Comparison of ENCODE assay signal across 23 cellular contexts in genomic region chr9:29866556-29866955, GRCh38.
DNase-seq lines count a peak whose midpoint lies in the region; ATAC-seq, FAIRE-seq and TF ChIP-seq lines count a peak whose summit lies in the region.
"Had no signal": no experiment of that assay in that cellular context is flagged by ENCODE, and none has a peak within 500 bp of the region (broad histone marks: within the 10 kb centered on the region; RNA-seq: fewer than 3 reads in every experiment).

No MANE protein-coding gene starts in this region.

- no peak for FAIRE-seq in RCC 7860 (lab: Jason Lieb, UNC)
- FAIRE-seq: K562, TTC549 had no signal

- no peak overlapping the region for H3K27ac Mint-ChIP-seq in activated naive CD4-positive, alpha-beta T cell treated with anti-CD3 and anti-CD28 coated beads, Interleukin-2, amount 50 U/mL, for 72 hours
- no peak overlapping the region for H3K27ac Mint-ChIP-seq in glutamatergic neuron (ENCODE audit: unreplicated experiment)
- H3K27ac Mint-ChIP-seq: activated CD4-positive, alpha-beta T cell treated with anti-CD3 and anti-CD28 coated beads, Interleukin-2, amount 10 ng/mL, durations not matched to agents 24 days and 14 days had no signal

- H3K4me2 ChIP-seq in PC-3 (ENCODE audit: low read length) = no peak overlapping the region

- 46 to 50% methylated on average over 4 of the region's 4 CpGs for WGBS in aorta, 2 donors

- CTCF ChIA-PET in PC-3 (lab: Charles Lee) = no interaction called here

- intact Hi-C loops in PC-3 (cut with micrococcal nuclease) (no loop called here), aorta (cut with DNase I) (no loop called here)

- BruUV-seq in PC-3 (replicated peaks; lab: Mats Ljungman, UMichigan) = no TSS peak

- H3K9me2 ChIP-seq in PC-3 (replicated peaks; ENCODE audit: low read length) = no peaks in the 10 kb centered on the region

- H3K36me3 ChIP-seq in PC-3 (ENCODE audit: low read depth, low read length) (no peaks in the 10 kb centered on the region), aorta (ENCODE audit: control insufficient read depth in 1 of 2, insufficient read depth in 2 of 2, low read length in 1 of 2) (no peaks in the 10 kb centered on the region)
- H3K36me3 ChIP-seq: suprapubic skin, vagina had no signal

- no peaks in the 10 kb centered on the region for H4K20me1 ChIP-seq in PC-3 (ENCODE audit: low read length)

- 0 out of 2 replicates have a peak overlapping the region, but pooled peaks have one; percentile 26 for H2AFZ ChIP-seq in PC-3 (ENCODE audit: low read length)
- H2AFZ ChIP-seq: GM23248 had no signal

- no peak overlapping the region for H3K4me3 Mint-ChIP-seq in glutamatergic neuron (ENCODE audit: unreplicated experiment)
- H3K4me3 Mint-ChIP-seq: activated CD4-positive, alpha-beta T cell treated with anti-CD3 and anti-CD28 coated beads, Interleukin-2, amount 10 ng/mL, durations not matched to agents 24 days and 14 days had no signal

- no peak for TF ChIP-seq CTCF in PC-3 (conservative IDR thresholded peaks at IDR 0.05; ENCODE audit: low read depth, low read length)
- TF ChIP-seq CTCF in glutamatergic neuron (IDR thresholded peaks at IDR 0.05; ENCODE audit: partially characterized antibody, unreplicated experiment) = no peak

- H3K27ac ChIP-seq in PC-3 (ENCODE audit: low read length) (no peak overlapping the region), aorta (ENCODE audit: low read depth in 1 of 2, low read length in 2 of 2) (no peak overlapping the region)
- H3K27ac ChIP-seq: GM23248, suprapubic skin, vagina had no signal

- H3K9ac ChIP-seq in PC-3 (ENCODE audit: low read length) = no peak overlapping the region
- H3K9ac ChIP-seq: GM23248 had no signal

- POLR2A ChIA-PET in PC-3 (lab: Charles Lee; ENCODE audit: unreplicated experiment) = no interaction called here

- H3K79me2 ChIP-seq in PC-3 (ENCODE audit: low read length) = no peaks in the 10 kb centered on the region

- no peak for DNase-seq in activated naive CD4-positive, alpha-beta T cell treated with anti-CD3 and anti-CD28 coated beads, Interleukin-2, amount 50 U/mL, for 72 hours (ENCODE audit: low spot score in 2 of 2)
- DNase-seq in activated naive CD4-positive, alpha-beta T cell treated with anti-CD3 and anti-CD28 coated beads, Interleukin-2, amount 50 U/mL, for 16 hours = no peak
- DNase-seq in PC-3 (no peak), renal cortical epithelial cell (ENCODE audit: low read depth) (peak; percentile 36), aorta (no peak), glutamatergic neuron (no peak), RCC 7860 (ENCODE audit: low spot score) (no peak)
- DNase-seq: activated naive CD4-positive, alpha-beta T cell treated with Interleukin-2 at 50 U/mL for 16 hours; C1 segment of cervical spinal cord; GDM1; GM23248; left ventricle myocardium superior; MV-4-11; NCI-H2029; nucleus accumbens; stimulated activated CD8-positive, alpha-beta memory T cell treated with anti-CD3 and anti-CD28 coated beads, Interleukin-4, amount 100 ng/mL, for 48 hours had no signal

- no peak overlapping the region for H3K4me3 ChIP-seq in PC-3 (ENCODE audit: low read length)
- no peak overlapping the region for H3K4me3 ChIP-seq in aorta (ENCODE audit: low read length in 2 of 2)
- H3K4me3 ChIP-seq: GM23248, K562, suprapubic skin, vagina had no signal

- no peaks in the 10 kb centered on the region for H3K9me3 ChIP-seq in PC-3 (ENCODE audit: low read length)
- H3K9me3 ChIP-seq in aorta (ENCODE audit: control insufficient read depth, low read length) = no peaks in the 10 kb centered on the region
- H3K9me3 ChIP-seq: suprapubic skin, vagina had no signal

- no peaks in the 10 kb centered on the region for H3K36me3 Mint-ChIP-seq in activated naive CD4-positive, alpha-beta T cell treated with anti-CD3 and anti-CD28 coated beads, Interleukin-2, amount 50 U/mL, for 72 hours
- no peaks in the 10 kb centered on the region for H3K36me3 Mint-ChIP-seq in glutamatergic neuron (ENCODE audit: unreplicated experiment)

- H3K27me3 ChIP-seq in PC-3 (ENCODE audit: low read length) = no peaks in the 10 kb centered on the region
- peaks cover 0 to 3% of the 10 kb centered on the region in 2 donors for H3K27me3 ChIP-seq in aorta (ENCODE audit: control insufficient read depth in 1 of 2, insufficient read depth in 2 of 2, low read length in 1 of 2)
- H3K27me3 ChIP-seq: suprapubic skin, vagina had no signal

- H3K4me1 ChIP-seq in PC-3 (ENCODE audit: insufficient read depth, low read length) = no peaks in the 10 kb centered on the region
- no peaks in the 10 kb centered on the region for H3K4me1 ChIP-seq in aorta (ENCODE audit: control insufficient read depth in 1 of 2, insufficient read depth in 2 of 2, low read length in 2 of 2)
- H3K4me1 ChIP-seq: suprapubic skin, vagina had no signal

- no peaks in the 10 kb centered on the region for H3K4me1 Mint-ChIP-seq in glutamatergic neuron (ENCODE audit: low read depth, unreplicated experiment)
- H3K4me1 Mint-ChIP-seq: activated CD4-positive, alpha-beta T cell treated with anti-CD3 and anti-CD28 coated beads, Interleukin-2, amount 10 ng/mL, durations not matched to agents 24 days and 14 days had no signal

- H3F3A ChIP-seq in PC-3 (ENCODE audit: low read length, unreplicated experiment) = no peaks in the 10 kb centered on the region

- peaks cover 3% of the 10 kb centered on the region for H3K27me3 Mint-ChIP-seq in glutamatergic neuron (ENCODE audit: unreplicated experiment)
- H3K27me3 Mint-ChIP-seq: activated CD4-positive, alpha-beta T cell treated with anti-CD3 and anti-CD28 coated beads, Interleukin-2, amount 10 ng/mL, durations not matched to agents 24 days and 14 days had no signal

- ATAC-seq in activated naive CD4-positive, alpha-beta T cell treated with anti-CD3 and anti-CD28 coated beads, Interleukin-2, amount 50 U/mL, for 72 hours = peak; percentile 58 to 64
- ATAC-seq in HG02642 (IDR thresholded peaks at IDR 0.05; ENCODE audit: poor library complexity, unreplicated experiment) (peak; percentile 64), PC-3 (no peak), aorta (ENCODE audit: low FRiP score) (no peak)
- ATAC-seq: K562, left ventricle myocardium superior, Right ventricle myocardium inferior had no signal

- H3K9me3 Mint-ChIP-seq in activated naive CD4-positive, alpha-beta T cell treated with anti-CD3 and anti-CD28 coated beads, Interleukin-2, amount 50 U/mL, for 72 hours = peaks cover 16 to 17% of the 10 kb centered on the region in 2 donors
- peaks cover 4% of the 10 kb centered on the region for H3K9me3 Mint-ChIP-seq in glutamatergic neuron (ENCODE audit: unreplicated experiment)
- H3K9me3 Mint-ChIP-seq: activated CD4-positive, alpha-beta T cell treated with anti-CD3 and anti-CD28 coated beads, Interleukin-2, amount 10 ng/mL, durations not matched to agents 24 days and 14 days had no signal

Comparison
In these comparisons a context has a peak if more than half of its experiments do, and no peak if none do; other contexts are left out.
1. ATAC-seq: peak in activated naive CD4-positive, alpha-beta T cell treated with anti-CD3 and anti-CD28 coated beads, Interleukin-2, amount 50 U/mL, for 72 hours (2 of 2) and HG02642 (single experiment); none in PC-3 (single experiment) and aorta (single experiment).